Comparison of ENCODE assay signal across 26 cellular contexts in genomic region chr5:5932824-5933223, GRCh38.
DNase-seq lines count a peak whose midpoint lies in the region; ATAC-seq, FAIRE-seq and TF ChIP-seq lines count a peak whose summit lies in the region.
"Had no signal": no experiment of that assay in that cellular context is flagged by ENCODE, and none has a peak within 500 bp of the region (broad histone marks: within the 10 kb centered on the region; RNA-seq: fewer than 3 reads in every experiment).

No MANE protein-coding gene starts in this region.

- intact Hi-C loops in A673 (cut with micrococcal nuclease; ENCODE audit: unreplicated experiment): no loop called here
- intact Hi-C loops in esophagus muscularis mucosa (cut with DNase I): no loop called here

- TF ChIP-seq POLR2A in esophagus muscularis mucosa (IDR thresholded peaks at IDR 0.05; ENCODE audit: low read depth): no peak

- TF ChIP-seq CTCF in A673 (conservative IDR thresholded peaks at IDR 0.05; ENCODE audit: low read depth, low read length): no peak
- TF ChIP-seq CTCF in esophagus muscularis mucosa (IDR thresholded peaks at IDR 0.05): no peak

- no peaks in the 10 kb centered on the region for H3K9me3 ChIP-seq in A673 (ENCODE audit: low read depth, low read length, poor library complexity, severe bottlenecking)
- H3K9me3 ChIP-seq in MG63: 0 out of 2 replicates have a peak, but pooled peaks cover 2% of the 10 kb centered on the region
- no peaks in the 10 kb centered on the region for H3K9me3 ChIP-seq in esophagus muscularis mucosa
- H3K9me3 ChIP-seq: BE2C; BLaER1 treated with 17β-estradiol and CSF1 and Interleukin-3, amounts not matched to agents 10 nM and 100 nM had no signal

- TF ChIP-seq EP300 in esophagus muscularis mucosa (IDR thresholded peaks at IDR 0.05): no peak

- H3K27me3 ChIP-seq in A673 (replicated peaks; ENCODE audit: insufficient read depth, low read depth, low read length, poor library complexity) (no peaks in the 10 kb centered on the region), MG63 (peaks cover 18% of the 10 kb centered on the region), esophagus muscularis mucosa (peaks cover 0 to 5% (median 0%) of the 10 kb centered on the region in 4 donors)
- H3K27me3 ChIP-seq: BE2C; BLaER1 treated with 17β-estradiol and CSF1 and Interleukin-3, amounts not matched to agents 10 nM and 100 nM had no signal

- H3K4me3 ChIP-seq in A673 (ENCODE audit: low read depth, low read length, poor library complexity, severe bottlenecking) (no peak overlapping the region), MG63 (no peak overlapping the region), esophagus muscularis mucosa (no peak overlapping the region)
- H3K4me3 ChIP-seq: BLaER1 treated with 17β-estradiol and CSF1 and Interleukin-3, amounts not matched to agents 10 nM and 100 nM; GM23338 had no signal

- DNase-seq in A673 (ENCODE audit: low spot score) (peak; percentile 3), MG63 (peak; percentile 8), RPMI7951 (ENCODE audit: low read depth) (peak; percentile 4), esophagus muscularis mucosa (ENCODE audit: extremely low spot score) (peak; percentile 64), HTR-8/SVneo (ENCODE audit: insufficient read length, low spot score) (no peak), RKO (ENCODE audit: low spot score) (no peak)
- DNase-seq: ACHN; AML-193; BE2C; Calu3; CD4-positive, alpha-beta T cell; CD8-positive, alpha-beta memory T cell; DMS53; DMS79 treated with DMSO at 0.1 percent for 48 hours; GF-D8; H9 had no signal

- BruUV-seq in A673 (replicated peaks; lab: Mats Ljungman, UMichigan): no TSS peak

- CTCF ChIA-PET in A673 (lab: Charles Lee): no interaction called here

- POLR2A ChIA-PET in A673 (lab: Charles Lee; ENCODE audit: low non-redundant PET): no interaction called here

- H3K27ac ChIP-seq in A673 (ENCODE audit: low read depth, low read length, poor library complexity, severe bottlenecking) (no peak overlapping the region), esophagus muscularis mucosa (replicated peaks in 1 of 4) (no peak overlapping the region)
- H3K27ac ChIP-seq: 22Rv1; BLaER1 treated with 17β-estradiol and CSF1 and Interleukin-3, amounts not matched to agents 10 nM and 100 nM had no signal

- ATAC-seq in GM18907 (IDR thresholded peaks at IDR 0.05; ENCODE audit: unreplicated experiment): no peak
- ATAC-seq in GM21360 (IDR thresholded peaks at IDR 0.05; ENCODE audit: unreplicated experiment): no peak
- ATAC-seq: HCT116 had no signal

- FAIRE-seq in HTR-8/SVneo (lab: Jason Lieb, UNC): no peak
- FAIRE-seq: A204.1, GM12891, GM18507, GM19239 had no signal

- no peaks in the 10 kb centered on the region for H3K4me1 ChIP-seq in A673 (ENCODE audit: insufficient read depth, low read length, poor library complexity, severe bottlenecking)
- H3K4me1 ChIP-seq in esophagus muscularis mucosa: no peaks in the 10 kb centered on the region
- H3K4me1 ChIP-seq: BE2C had no signal

- 89% methylated on average over 5 of the region's 5 CpGs for WGBS in esophagus muscularis mucosa

- H3K36me3 ChIP-seq in A673 (ENCODE audit: insufficient read depth, low read length, poor library complexity, severe bottlenecking) (no peaks in the 10 kb centered on the region), MG63 (no peaks in the 10 kb centered on the region), esophagus muscularis mucosa (no peaks in the 10 kb centered on the region)
- H3K36me3 ChIP-seq: BE2C; BLaER1 treated with 17β-estradiol and CSF1 and Interleukin-3, amounts not matched to agents 10 nM and 100 nM had no signal

Comparison
In these comparisons a context has a peak if more than half of its experiments do, and no peak if none do; other contexts are left out.
1. DNase-seq: peak in A673 (single experiment), MG63 (single experiment), RPMI7951 (single experiment) and esophagus muscularis mucosa (single experiment); none in HTR-8/SVneo (single experiment) and RKO (single experiment).